Comparison of ENCODE assay signal across 1 cellular context in genomic region chr20:34516874-34517542, GRCh38.
TF ChIP-seq lines count a peak whose summit lies in the region.

No MANE protein-coding gene starts in this region.

TF ChIP-seq in GM12878, 131 proteins besides CTCF, POLR2A, EP300 and RAD21:
- TF ChIP-seq JUND (IDR thresholded peaks at IDR 0.05; ENCODE audit: low read depth, low read length) = no peak
- 0 out of 2 replicates have a peak, but pooled peaks have one; percentile 6 for TF ChIP-seq MXI1 (IDR thresholded peaks at IDR 0.05; ENCODE audit: low read depth, low read length)
- TF ChIP-seq MEF2B (IDR thresholded peaks at IDR 0.05; ENCODE audit: partially characterized antibody, poor library complexity, severe bottlenecking) = no peak
- no peak for TF ChIP-seq LARP7 (IDR thresholded peaks at IDR 0.05)
- TF ChIP-seq E2F4 (IDR thresholded peaks at IDR 0.05; ENCODE audit: low read depth, low read length) = no peak
- TF ChIP-seq POLR2AphosphoS2 (IDR thresholded peaks at IDR 0.05; ENCODE audit: low read depth, low read length) = no peak
- TF ChIP-seq HDAC2 (IDR thresholded peaks at IDR 0.05) = no peak
- TF ChIP-seq SKIL (IDR thresholded peaks at IDR 0.05; ENCODE audit: low read depth, poor library complexity, severe bottlenecking) = peak; percentile 14
- no peak for TF ChIP-seq SMAD1 (IDR thresholded peaks at IDR 0.05; ENCODE audit: low read depth, partially characterized antibody)
- TF ChIP-seq MYB (IDR thresholded peaks at IDR 0.05; ENCODE audit: borderline replicate concordance, low read depth, low read length) = no peak
- no peak for TF ChIP-seq BCL3 (IDR thresholded peaks at IDR 0.05; ENCODE audit: borderline replicate concordance, insufficient read depth, low read depth, low read length, poor library complexity, severe bottlenecking)
- TF ChIP-seq NR2C2 (IDR thresholded peaks at IDR 0.05; ENCODE audit: borderline replicate concordance, control insufficient read depth, insufficient read length, low read depth) = no peak
- no peak for TF ChIP-seq ATF7 (IDR thresholded peaks at IDR 0.05; ENCODE audit: low read depth)
- TF ChIP-seq RCOR1 (conservative IDR thresholded peaks at IDR 0.05; ENCODE audit: low read depth, low read length) = 0 out of 2 replicates have a peak, but pooled peaks have one; percentile 21
